Comparison of ENCODE assay signal across 8 cellular contexts in the genomic region with DNA sequence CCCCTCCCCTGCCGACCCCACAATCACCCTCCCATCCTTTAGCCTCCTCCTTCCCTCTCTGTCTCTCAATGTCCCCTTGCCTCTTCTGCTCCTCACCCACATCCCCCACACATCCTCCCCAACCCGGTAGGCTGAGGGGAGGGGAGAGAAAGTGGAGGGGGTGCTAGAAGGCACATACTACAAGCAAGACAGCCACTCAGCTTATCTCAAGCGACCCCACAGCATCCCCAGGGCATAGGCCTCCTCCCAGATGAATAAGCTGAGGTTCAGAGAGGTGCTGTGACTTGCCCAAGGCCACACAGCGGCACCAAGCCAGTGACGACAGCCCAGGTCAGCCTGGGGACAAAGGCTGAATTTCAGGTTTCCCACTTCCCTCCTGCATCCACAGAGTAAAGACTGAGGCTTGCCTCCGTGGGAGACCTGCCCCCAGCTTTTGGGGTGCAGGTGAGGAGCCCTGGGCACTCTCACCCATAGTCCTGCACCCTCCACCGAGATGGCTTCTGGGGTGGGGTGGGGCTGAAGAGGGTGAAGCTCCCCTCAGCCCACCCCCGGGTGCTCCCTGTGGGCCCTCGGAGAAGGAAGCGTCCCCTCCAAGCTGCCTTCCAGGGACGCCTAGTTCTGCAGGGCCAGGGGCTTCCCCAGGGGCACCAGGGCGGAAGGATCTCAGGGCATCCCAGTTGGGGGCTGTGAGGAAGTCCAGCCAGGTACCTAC. TPM values are rescaled to one million over a fixed set of nuclear protein-coding genes. Genes with fewer than 3 reads are reported as not detected.
DNase-seq lines count a peak whose midpoint lies in the region; ATAC-seq and TF ChIP-seq lines count a peak whose summit lies in the region.

No MANE protein-coding gene starts in this region.

- TF ChIP-seq POLR2A in NB4 (IDR thresholded peaks at IDR 0.05; ENCODE audit: extremely low read depth, insufficient read length) (no peak), body of pancreas (IDR thresholded peaks at IDR 0.05) (no peak)

- H3K9me3 Mint-ChIP-seq in activated CD4-positive, alpha-beta T cell treated with anti-CD3 and anti-CD28 coated beads, Interleukin-2, amount 10 ng/mL, durations not matched to agents 24 days and 14 days: no peaks in the 10 kb centered on the region
- no peaks in the 10 kb centered on the region for H3K9me3 Mint-ChIP-seq in stimulated activated effector memory CD8-positive, alpha-beta T cell treated with anti-CD3 and anti-CD28 coated beads, Interleukin-12 subunit alpha, Interleukin-12 subunit beta, amount 100 ng/mL, for 72 hours

- ATAC-seq in stimulated activated effector memory CD8-positive, alpha-beta T cell treated with anti-CD3 and anti-CD28 coated beads, Interleukin-12 subunit alpha, Interleukin-12 subunit beta, amount 100 ng/mL, for 72 hours: no peak
- no peak for ATAC-seq in body of pancreas

- 27 to 29% methylated on average over 11 to 12 of the region's 12 CpGs for WGBS in esophagus, 2 donors
- 28 to 33% methylated on average over 4 to 11 of the region's 12 CpGs for WGBS in body of pancreas, 2 donors

- H3K27ac ChIP-seq in esophagus (ENCODE audit: low read depth in 2 of 2, low read length in 1 of 2) (peak overlapping the region in 1 of 2 donors; percentile 50), body of pancreas (peak overlapping the region in 1 of 4 donors; percentile 22)

- H3K36me3 Mint-ChIP-seq in activated CD4-positive, alpha-beta T cell treated with anti-CD3 and anti-CD28 coated beads, Interleukin-2, amount 10 ng/mL, durations not matched to agents 24 days and 14 days (ENCODE audit: low read depth): peaks cover 45% of the 10 kb centered on the region
- H3K36me3 Mint-ChIP-seq in stimulated activated effector memory CD8-positive, alpha-beta T cell treated with anti-CD3 and anti-CD28 coated beads, Interleukin-12 subunit alpha, Interleukin-12 subunit beta, amount 100 ng/mL, for 72 hours: peaks cover 63% of the 10 kb centered on the region

- peaks cover 54% of the 10 kb centered on the region for H3K4me1 Mint-ChIP-seq in activated CD4-positive, alpha-beta T cell treated with anti-CD3 and anti-CD28 coated beads, Interleukin-2, amount 10 ng/mL, durations not matched to agents 24 days and 14 days
- H3K4me1 Mint-ChIP-seq in stimulated activated effector memory CD8-positive, alpha-beta T cell treated with anti-CD3 and anti-CD28 coated beads, Interleukin-12 subunit alpha, Interleukin-12 subunit beta, amount 100 ng/mL, for 72 hours: peaks cover 65% of the 10 kb centered on the region

- H3K27me3 ChIP-seq in esophagus (ENCODE audit: control insufficient read depth in 1 of 2, insufficient read depth in 2 of 2, low read length in 2 of 2) (no peaks in the 10 kb centered on the region), body of pancreas (peaks cover 0 to 7% of the 10 kb centered on the region in 2 donors)

- peak overlapping the region; percentile 99 for H3K4me3 Mint-ChIP-seq in activated CD4-positive, alpha-beta T cell treated with anti-CD3 and anti-CD28 coated beads, Interleukin-2, amount 10 ng/mL, durations not matched to agents 24 days and 14 days
- peak overlapping the region; percentile 93 for H3K4me3 Mint-ChIP-seq in stimulated activated effector memory CD8-positive, alpha-beta T cell treated with anti-CD3 and anti-CD28 coated beads, Interleukin-12 subunit alpha, Interleukin-12 subunit beta, amount 100 ng/mL, for 72 hours

- TF ChIP-seq CTCF in NB4 (IDR thresholded peaks at IDR 0.05; ENCODE audit: low read depth, low read length) (no peak), body of pancreas (IDR thresholded peaks at IDR 0.05) (no peak)

- H3K9me3 ChIP-seq in esophagus (ENCODE audit: control insufficient read depth in 2 of 2, insufficient read depth in 1 of 2, low read depth in 1 of 2, low read length in 1 of 2): no peaks in the 10 kb centered on the region
- H3K9me3 ChIP-seq in body of pancreas: no peaks in the 10 kb centered on the region

- intact Hi-C loops in activated CD4-positive, alpha-beta T cell treated with anti-CD3 and anti-CD28 coated beads, Interleukin-2, amount 10 ng/mL, durations not matched to agents 24 days and 14 days (cut with micrococcal nuclease): loop anchor here (1.0 to 5.0 kb wide), 4 partner anchors 39 to 466 kb away; partner anchors contain the start of genes CYTH4 and IFT27
- intact Hi-C loops in body of pancreas (cut with DNase I): no loop called here

- no peaks in the 10 kb centered on the region for H3K27me3 Mint-ChIP-seq in activated CD4-positive, alpha-beta T cell treated with anti-CD3 and anti-CD28 coated beads, Interleukin-2, amount 10 ng/mL, durations not matched to agents 24 days and 14 days

- H3K4me3 ChIP-seq in NB4 (ENCODE audit: low read depth, low read length) (peak overlapping the region; percentile 85), esophagus (ENCODE audit: low read depth in 1 of 2, low read length in 2 of 2) (peak overlapping the region; percentile 36 to 50), body of pancreas (no peak overlapping the region)

- peak; percentile 75 for DNase-seq in activated CD4-positive, alpha-beta T cell treated with anti-CD3 and anti-CD28 coated beads, Interleukin-2, amount 10 ng/mL, durations not matched to agents 24 days and 14 days
- DNase-seq in activated CD4-positive, alpha-beta T cell treated with anti-CD3 and anti-CD28 coated beads, Interleukin-2, amount 50 U/mL, for 4 hours: no peak
- peak; percentile 74 for DNase-seq in NB4 (ENCODE audit: low read depth)
- DNase-seq in stimulated activated effector memory CD8-positive, alpha-beta T cell treated with anti-CD3 and anti-CD28 coated beads, Interleukin-12 subunit alpha, Interleukin-12 subunit beta, amount 100 ng/mL, for 72 hours (ENCODE audit: low spot score in 2 of 2): peak in 1 of 2 donors; percentile 60
- DNase-seq in HCEC 1CT: no peak
- DNase-seq in body of pancreas: no peak
- no peak for DNase-seq in GOT3 (lab: John Stamatoyannopoulos, UW)

- H3K36me3 ChIP-seq in esophagus (ENCODE audit: control insufficient read depth in 2 of 2, insufficient read depth in 2 of 2, low read length in 1 of 2): peaks cover 0 to 2% of the 10 kb centered on the region in 2 donors
- H3K36me3 ChIP-seq in body of pancreas (replicated peaks in 1 of 2; ENCODE audit: insufficient read depth in 1 of 2, low read depth in 2 of 2): no peaks in the 10 kb centered on the region

- peaks cover 3 to 8% of the 10 kb centered on the region in 2 donors for H3K4me1 ChIP-seq in esophagus (ENCODE audit: control insufficient read depth in 2 of 2, insufficient read depth in 2 of 2, low read length in 1 of 2)
- H3K4me1 ChIP-seq in body of pancreas: peaks cover 3% of the 10 kb centered on the region

- peak overlapping the region; percentile 98 for H3K27ac Mint-ChIP-seq in activated CD4-positive, alpha-beta T cell treated with anti-CD3 and anti-CD28 coated beads, Interleukin-2, amount 10 ng/mL, durations not matched to agents 24 days and 14 days
- peak overlapping the region; percentile 97 for H3K27ac Mint-ChIP-seq in stimulated activated effector memory CD8-positive, alpha-beta T cell treated with anti-CD3 and anti-CD28 coated beads, Interleukin-12 subunit alpha, Interleukin-12 subunit beta, amount 100 ng/mL, for 72 hours

RNA-seq across cellular contexts. Expression of gene RAC2, which starts 0.5 kb away (rescaled TPM):
- 519 and 540 TPM in 2 replicates for total RNA-seq in activated CD4-positive, alpha-beta T cell treated with anti-CD3 and anti-CD28 coated beads, Interleukin-2, amount 10 ng/mL, durations not matched to agents 24 days and 14 days
- 1 to 10 TPM; 7.2 to 9.4 TPM for polyA plus RNA-seq in esophagus
- 1 to 10 TPM; 4.3 to 4.9 TPM for total RNA-seq in body of pancreas

RNA-seq across cellular contexts. Expression of gene SSTR3, which starts 31.3 kb away (rescaled TPM):
- 3.5 and 4.0 TPM in 2 replicates for total RNA-seq in activated CD4-positive, alpha-beta T cell treated with anti-CD3 and anti-CD28 coated beads, Interleukin-2, amount 10 ng/mL, durations not matched to agents 24 days and 14 days
- under 1 TPM in 1 of 2 donors, not detected in 1; 0.02 TPM for polyA plus RNA-seq in esophagus
- 1 to 10 TPM; 1.3 to 4.2 TPM for total RNA-seq in body of pancreas

RNA-seq across cellular contexts. Expression of gene CYTH4, which starts 38.8 kb away (rescaled TPM):
- 43.5 and 44.9 TPM in 2 replicates for total RNA-seq in activated CD4-positive, alpha-beta T cell treated with anti-CD3 and anti-CD28 coated beads, Interleukin-2, amount 10 ng/mL, durations not matched to agents 24 days and 14 days
- polyA plus RNA-seq in esophagus: 1 to 10 TPM; 1.4 to 4.1 TPM
- 1 to 10 TPM; 2.3 to 7.9 TPM for total RNA-seq in body of pancreas

RNA-seq across cellular contexts. Expression of gene C1QTNF6, which starts 55.5 kb away (rescaled TPM):
- 6.0 and 6.9 TPM in 2 replicates for total RNA-seq in activated CD4-positive, alpha-beta T cell treated with anti-CD3 and anti-CD28 coated beads, Interleukin-2, amount 10 ng/mL, durations not matched to agents 24 days and 14 days
- polyA plus RNA-seq in esophagus: 1 to 10 TPM; 1.3 to 4.9 TPM
- 1 to 10 TPM; 2.0 to 4.7 TPM for total RNA-seq in body of pancreas

Comparison
In these comparisons a context has a peak if more than half of its experiments do, and no peak if none do; other contexts are left out.
1. DNase-seq: peak in activated CD4-positive, alpha-beta T cell treated with anti-CD3 and anti-CD28 coated beads, Interleukin-2, amount 10 ng/mL, durations not matched to agents 24 days and 14 days (single experiment) and NB4 (single experiment); none in activated CD4-positive, alpha-beta T cell treated with anti-CD3 and anti-CD28 coated beads, Interleukin-2, amount 50 U/mL, for 4 hours (0 of 2), HCEC 1CT (single experiment), body of pancreas (0 of 4) and GOT3 (single experiment).
2. H3K4me3 ChIP-seq: peak in NB4 (single experiment) and esophagus (2 of 2); none in body of pancreas (0 of 2).
3. RNA of gene RAC2, which starts 0.5 kb away (total RNA-seq): 519 to 540 TPM in activated CD4-positive, alpha-beta T cell treated with anti-CD3 and anti-CD28 coated beads, Interleukin-2, amount 10 ng/mL, durations not matched to agents 24 days and 14 days; 4.3 to 4.9 TPM in body of pancreas; every median in the first group is over 10 times any median in the second.